ENCODE assay signal across 8 cellular contexts in the genomic region with DNA sequence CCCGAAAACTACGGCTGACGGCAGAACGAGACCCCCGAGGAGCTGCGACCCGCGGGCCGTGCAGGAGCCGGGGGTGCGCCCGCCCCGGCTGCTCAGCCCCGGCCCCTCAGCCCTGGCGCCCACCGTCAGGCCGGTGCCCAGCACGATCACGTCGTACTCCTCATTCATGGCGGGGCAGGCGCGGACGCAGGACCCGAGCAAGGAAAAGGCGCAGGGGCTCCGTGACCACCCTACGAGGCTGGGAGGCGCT. TPM values are rescaled to one million over a fixed set of nuclear protein-coding genes. Genes with fewer than 3 reads are reported as not detected.
DNase-seq lines count a peak whose midpoint lies in the region; ATAC-seq and TF ChIP-seq lines count a peak whose summit lies in the region.

No MANE protein-coding gene starts in this region.

- peaks cover 55% of the 10 kb centered on the region for H3K4me1 ChIP-seq in CD8-positive, alpha-beta memory T cell (ENCODE audit: insufficient read depth, low read length)
- peaks cover 22% of the 10 kb centered on the region for H3K4me1 ChIP-seq in effector memory CD4-positive, alpha-beta T cell (ENCODE audit: control insufficient read depth, insufficient read depth, low read length, poor library complexity, severe bottlenecking)

- CTCF ChIA-PET in CD8-positive, alpha-beta memory T cell (lab: Charles Lee): interaction anchor here (1.8 kb wide), 1 partner anchor 61 kb away, joined by 7 read pairs; no protein-coding TSS in a partner anchor

- H3K27ac Mint-ChIP-seq in CD8-positive, alpha-beta memory T cell: peak overlapping the region; percentile 93 to 98 (median 96)
- H3K27ac Mint-ChIP-seq in nephron: peak overlapping the region; percentile 93 to 97 (median 95)

- H3K9me3 ChIP-seq in CD8-positive, alpha-beta memory T cell (ENCODE audit: low read length): no peaks in the 10 kb centered on the region
- no peaks in the 10 kb centered on the region for H3K9me3 ChIP-seq in effector memory CD4-positive, alpha-beta T cell (ENCODE audit: control insufficient read depth, low read length)

- peak overlapping the region; percentile 86 to 99 (median 90) for H3K4me3 Mint-ChIP-seq in CD8-positive, alpha-beta memory T cell
- H3K4me3 Mint-ChIP-seq in nephron: peak overlapping the region; percentile 91 to 96 (median 92)

- H3K9me3 Mint-ChIP-seq in CD8-positive, alpha-beta memory T cell: no peaks in the 10 kb centered on the region
- no peaks in the 10 kb centered on the region for H3K9me3 Mint-ChIP-seq in nephron

- no peak for DNase-seq in CD8-positive, alpha-beta memory T cell
- DNase-seq in LNCaP clone FGC (ENCODE audit: low read depth): no peak
- DNase-seq in effector memory CD4-positive, alpha-beta T cell: no peak
- DNase-seq in Ammon's horn (ENCODE audit: low spot score): no peak
- no peak for DNase-seq in DMS 273 (lab: John Stamatoyannopoulos, UW; ENCODE audit: unreplicated experiment)
- no peak for DNase-seq in H4 (ENCODE audit: low spot score)

- H3K27me3 ChIP-seq in CD8-positive, alpha-beta memory T cell (ENCODE audit: insufficient read depth, low read length, poor library complexity, severe bottlenecking): no peaks in the 10 kb centered on the region
- no peaks in the 10 kb centered on the region for H3K27me3 ChIP-seq in effector memory CD4-positive, alpha-beta T cell (replicated peaks; ENCODE audit: control insufficient read depth, insufficient read depth, low read length, poor library complexity, severe bottlenecking)

- peaks cover 0 to 16% (median 2%) of the 10 kb centered on the region in 3 donors for H3K36me3 Mint-ChIP-seq in CD8-positive, alpha-beta memory T cell
- H3K36me3 Mint-ChIP-seq in nephron (ENCODE audit: low read depth): peaks cover 5% of the 10 kb centered on the region

- no peaks in the 10 kb centered on the region for H3K36me3 ChIP-seq in CD8-positive, alpha-beta memory T cell (ENCODE audit: insufficient read depth, low read length)
- no peaks in the 10 kb centered on the region for H3K36me3 ChIP-seq in effector memory CD4-positive, alpha-beta T cell (ENCODE audit: control insufficient read depth, insufficient read depth, low read length)

- POLR2A ChIA-PET in CD8-positive, alpha-beta memory T cell (lab: Charles Lee): interaction anchor here (0.6 to 1.9 kb wide), 4 partner anchors 17 to 163 kb away, joined by 3 to 16 read pairs (median 6); a partner anchor contains a TSS

- no peaks in the 10 kb centered on the region for H3K27me3 Mint-ChIP-seq in CD8-positive, alpha-beta memory T cell
- no peaks in the 10 kb centered on the region for H3K27me3 Mint-ChIP-seq in nephron (ENCODE audit: low read depth)

- H3K27ac ChIP-seq in CD8-positive, alpha-beta memory T cell (ENCODE audit: low read depth, low read length): peak overlapping the region; percentile 96
- H3K27ac ChIP-seq in effector memory CD4-positive, alpha-beta T cell (ENCODE audit: insufficient read depth, low read length, poor library complexity, severe bottlenecking): peak overlapping the region; percentile 97

- peaks cover 60 to 67% (median 64%) of the 10 kb centered on the region in 3 donors for H3K4me1 Mint-ChIP-seq in CD8-positive, alpha-beta memory T cell
- peaks cover 41% of the 10 kb centered on the region for H3K4me1 Mint-ChIP-seq in nephron

- peak overlapping the region; percentile 90 for H3K4me3 ChIP-seq in CD8-positive, alpha-beta memory T cell (ENCODE audit: low read length)
- peak overlapping the region; percentile 80 for H3K4me3 ChIP-seq in LNCaP clone FGC (ENCODE audit: low read depth, low read length)
- peak overlapping the region; percentile 99 for H3K4me3 ChIP-seq in effector memory CD4-positive, alpha-beta T cell (ENCODE audit: insufficient read depth, low read depth, low read length, poor library complexity, severe bottlenecking)

- ATAC-seq in GM21786 (IDR thresholded peaks at IDR 0.05; ENCODE audit: unreplicated experiment): peak; percentile 6

- TF ChIP-seq CTCF in LNCaP clone FGC (IDR thresholded peaks at IDR 0.05; ENCODE audit: control insufficient read depth, extremely low read depth, insufficient read depth): no peak
- TF ChIP-seq CTCF in nephron (IDR thresholded peaks at IDR 0.05; ENCODE audit: unreplicated experiment in 3 of 3): no peak

RNA-seq across cellular contexts. Expression of a gene that starts 0.2 kb away (rescaled TPM):
- total RNA-seq in CD8-positive, alpha-beta memory T cell: 100 to 1,000 TPM; 311 to 319 TPM
- polyA plus RNA-seq in CD8-positive, alpha-beta memory T cell: 171 TPM
- 241 and 283 TPM in 2 replicates for total RNA-seq in H4 (2014; rRNA removed; shearing (Covaris generic))
